Comparison of ENCODE assay signal across 22 cellular contexts in the genomic region with DNA sequence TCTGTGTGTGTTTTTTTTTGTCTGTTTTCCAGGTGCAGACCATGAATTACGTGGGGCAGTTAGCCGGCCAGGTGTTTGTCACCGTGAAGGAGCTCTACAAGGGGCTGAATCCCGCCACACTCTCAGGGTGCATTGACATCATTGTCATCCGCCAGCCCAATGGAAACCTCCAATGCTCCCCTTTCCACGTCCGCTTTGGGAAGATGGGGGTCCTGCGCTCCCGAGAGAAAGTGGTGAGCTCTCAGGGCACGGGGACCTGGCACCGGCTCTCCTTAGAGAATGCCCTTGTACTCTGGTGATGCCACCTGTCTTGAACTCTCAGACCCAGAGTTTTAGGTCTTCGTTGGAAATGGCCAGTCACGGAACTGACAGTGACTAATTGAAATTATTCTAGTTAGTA.
"Had no signal": no experiment of that assay in that cellular context is flagged by ENCODE, and none has a peak within 500 bp of the region (broad histone marks: within the 10 kb centered on the region; RNA-seq: fewer than 3 reads in every experiment).

No MANE protein-coding gene starts in this region.

- H3K27me3 ChIP-seq: gastrocnemius medialis, heart left ventricle, hepatocyte, neutrophil, pancreas, spleen, stomach, thyroid gland, vagina had no signal

- H3K27ac ChIP-seq: epithelial cell of prostate, hepatocyte, neutrophil, pancreas, skin epidermis, spleen, stomach, thyroid gland, vagina had no signal

- DNase-seq: effector CD8-positive, alpha-beta T cell; endodermal cell; foreskin fibroblast; gastrocnemius medialis; heart left ventricle; kidney; midbrain; naive thymus-derived CD4-positive, alpha-beta T cell; spleen; stimulated activated CD4-positive, alpha-beta T cell treated with anti-CD3 and anti-CD28 coated beads, Interleukin-4, amount 100 ng/mL, for 4 hours; stimulated activated naive CD4-positive, alpha-beta T cell treated with Interleukin-2 at 50 U/mL for 16 hours; stomach; thyroid gland; trophoblast cell had no signal

- ATAC-seq: esophagus mucosa; gastrocnemius medialis; naive thymus-derived CD4-positive, alpha-beta T cell had no signal

- H3K36me3 ChIP-seq: neutrophil had no signal

- H3K9me3 ChIP-seq: gastrocnemius medialis, heart left ventricle, neutrophil, pancreas, spleen, stomach, thyroid gland, vagina had no signal

- H3K4me1 ChIP-seq: vagina had no signal

- H3K4me3 ChIP-seq: gastrocnemius medialis, heart left ventricle, hepatocyte, lung, pancreas, skin epidermis, spleen, stomach, thyroid gland, vagina had no signal
